8 cellular contexts compared by ENCODE assay signal in the genomic region with DNA sequence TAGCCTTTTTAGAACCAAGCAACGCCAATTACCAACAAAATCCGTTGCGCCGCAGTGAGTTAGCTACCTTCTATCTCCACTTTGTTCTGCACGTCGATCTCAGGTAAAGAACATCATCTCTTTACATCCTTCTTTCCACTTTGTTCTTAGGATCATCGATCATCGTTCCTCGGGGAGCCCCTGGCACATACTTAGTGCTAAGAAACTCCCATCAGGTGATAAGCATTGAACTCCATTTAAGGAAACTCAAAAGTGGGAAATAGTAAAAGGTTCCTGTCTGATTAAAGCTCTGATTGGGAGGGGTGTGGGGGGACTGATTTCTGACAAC.
DNase-seq lines count a peak whose midpoint lies in the region; ATAC-seq and TF ChIP-seq lines count a peak whose summit lies in the region.

No MANE protein-coding gene starts in this region.

- H3K27ac Mint-ChIP-seq in natural killer cell treated with Interleukin-12 subunit alpha and Interleukin-12 subunit beta and Interleukin-15 and Interleukin-18, amount 100 ng/mL, for 72 hours: peak overlapping the region; percentile 34 to 36

- H3K4me3 ChIP-seq in AG04450 (ENCODE audit: low read depth, low read length) (peak overlapping the region; percentile 80), MG63 (peak overlapping the region; percentile 73)
- H3K4me3 ChIP-seq in effector memory CD4-positive, alpha-beta T cell (ENCODE audit: insufficient read depth, low read depth, low read length, poor library complexity, severe bottlenecking): peak overlapping the region; percentile 60

- no peak for DNase-seq in AG04450 (ENCODE audit: low read depth, low spot score)
- no peak for DNase-seq in MG63
- no peak for DNase-seq in effector memory CD4-positive, alpha-beta T cell
- no peak for DNase-seq in natural killer cell treated with Interleukin-12 subunit alpha and Interleukin-12 subunit beta and Interleukin-15 and Interleukin-18, amount 100 ng/mL, for 72 hours (ENCODE audit: low spot score)
- DNase-seq in C1 segment of cervical spinal cord (lab: John Stamatoyannopoulos, UW): no peak
- DNase-seq in GM19238 (ENCODE audit: insufficient read length, low spot score): no peak
- no peak for DNase-seq in omental fat pad (ENCODE audit: low spot score)
- DNase-seq in cerebellum (ENCODE audit: low spot score): no peak

- ATAC-seq in natural killer cell treated with Interleukin-12 subunit alpha and Interleukin-12 subunit beta and Interleukin-15 and Interleukin-18, amount 100 ng/mL, for 72 hours: no peak
- no peak for ATAC-seq in omental fat pad (ENCODE audit: low FRiP score)

- TF ChIP-seq CTCF in AG04450 (IDR thresholded peaks at IDR 0.05; ENCODE audit: low read depth, low read length) (no peak), omental fat pad (IDR thresholded peaks at IDR 0.05) (no peak)

- H3K27me3 ChIP-seq in AG04450 (ENCODE audit: control insufficient read depth, insufficient read depth, low read length) (no peaks in the 10 kb centered on the region), MG63 (no peaks in the 10 kb centered on the region)
- no peaks in the 10 kb centered on the region for H3K27me3 ChIP-seq in effector memory CD4-positive, alpha-beta T cell (replicated peaks; ENCODE audit: control insufficient read depth, insufficient read depth, low read length, poor library complexity, severe bottlenecking)

- CTCF ChIA-PET in AG04450 (lab: Charles Lee): no interaction called here

- H3K9me3 Mint-ChIP-seq in natural killer cell treated with Interleukin-12 subunit alpha and Interleukin-12 subunit beta and Interleukin-15 and Interleukin-18, amount 100 ng/mL, for 72 hours: peaks cover 2% of the 10 kb centered on the region

- H3K27me3 Mint-ChIP-seq in natural killer cell treated with Interleukin-12 subunit alpha and Interleukin-12 subunit beta and Interleukin-15 and Interleukin-18, amount 100 ng/mL, for 72 hours: peaks cover 17 to 21% of the 10 kb centered on the region in 2 donors

- H3K36me3 Mint-ChIP-seq in natural killer cell treated with Interleukin-12 subunit alpha and Interleukin-12 subunit beta and Interleukin-15 and Interleukin-18, amount 100 ng/mL, for 72 hours: peaks cover 7% of the 10 kb centered on the region

- H3K4me3 Mint-ChIP-seq in natural killer cell treated with Interleukin-12 subunit alpha and Interleukin-12 subunit beta and Interleukin-15 and Interleukin-18, amount 100 ng/mL, for 72 hours: peak overlapping the region; percentile 71

- no peaks in the 10 kb centered on the region for H3K36me3 ChIP-seq in MG63
- no peaks in the 10 kb centered on the region for H3K36me3 ChIP-seq in effector memory CD4-positive, alpha-beta T cell (ENCODE audit: control insufficient read depth, insufficient read depth, low read length)

- POLR2A ChIA-PET in AG04450 (lab: Yijun Ruan, JAX): no interaction called here

- peak overlapping the region; percentile 97 for H3K27ac ChIP-seq in AG04450 (ENCODE audit: low read depth, low read length)
- H3K27ac ChIP-seq in effector memory CD4-positive, alpha-beta T cell (ENCODE audit: insufficient read depth, low read length, poor library complexity, severe bottlenecking): no peak overlapping the region

- H3K9me3 ChIP-seq in AG04450 (ENCODE audit: control insufficient read depth, insufficient read depth, low read length): peaks cover 2% of the 10 kb centered on the region; the same call in 1 of the 2 replicates
- no peaks in the 10 kb centered on the region; the same call in 1 of the 2 replicates for H3K9me3 ChIP-seq in MG63
- H3K9me3 ChIP-seq in effector memory CD4-positive, alpha-beta T cell (ENCODE audit: control insufficient read depth, low read length): no peaks in the 10 kb centered on the region

- H3K4me1 Mint-ChIP-seq in natural killer cell treated with Interleukin-12 subunit alpha and Interleukin-12 subunit beta and Interleukin-15 and Interleukin-18, amount 100 ng/mL, for 72 hours (ENCODE audit: low read depth in 2 of 2): peaks cover 0 to 12% of the 10 kb centered on the region in 2 donors

- H3K4me1 ChIP-seq in effector memory CD4-positive, alpha-beta T cell (ENCODE audit: control insufficient read depth, insufficient read depth, low read length, poor library complexity, severe bottlenecking): peaks cover 9% of the 10 kb centered on the region
